Comparison of ENCODE assay signal across 19 cellular contexts in the genomic region with DNA sequence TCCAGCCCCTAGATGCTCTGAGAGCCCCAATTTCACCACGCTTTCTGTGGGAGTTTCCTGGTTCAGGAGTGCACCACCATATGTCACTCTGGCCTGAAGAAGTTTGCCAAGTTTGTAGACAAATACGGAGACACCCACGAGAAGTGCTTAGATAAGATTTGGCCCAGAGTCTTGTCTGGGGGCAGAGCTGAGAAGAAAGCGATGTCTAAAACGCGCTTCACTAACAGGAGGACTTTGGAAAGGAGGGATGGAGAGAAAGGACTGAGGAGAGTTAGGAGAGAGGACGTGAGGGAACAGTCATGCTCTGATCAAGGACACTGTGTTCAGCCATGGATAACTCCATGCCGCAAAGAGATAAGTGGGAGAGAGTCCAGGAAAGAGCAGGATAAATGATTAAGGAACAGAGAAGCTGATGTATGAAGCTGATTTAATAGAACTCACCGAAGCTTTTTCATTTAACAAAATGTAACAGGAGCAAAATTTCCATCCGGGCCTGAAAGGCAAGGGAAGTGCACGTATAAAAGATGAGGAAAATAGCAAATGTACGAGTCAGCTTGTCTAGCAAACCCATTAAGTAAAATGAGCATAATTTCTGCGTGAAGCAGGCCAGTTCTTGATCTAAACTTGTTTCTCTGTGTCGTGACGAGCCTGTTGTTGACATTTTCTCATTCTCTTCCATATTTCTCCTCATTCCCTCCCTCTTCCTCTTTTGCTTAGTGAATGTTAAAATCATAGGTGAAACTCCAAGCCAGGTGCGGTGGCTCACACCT. TPM values are rescaled to one million over a fixed set of nuclear protein-coding genes. Genes with fewer than 3 reads are reported as not detected.
DNase-seq lines count a peak whose midpoint lies in the region; ATAC-seq and TF ChIP-seq lines count a peak whose summit lies in the region.
"Had no signal": no experiment of that assay in that cellular context is flagged by ENCODE, and none has a peak within 500 bp of the region (broad histone marks: within the 10 kb centered on the region; RNA-seq: fewer than 3 reads in every experiment).

No MANE protein-coding gene starts in this region.

- H3K9me3 ChIP-seq in adrenal gland (replicated peaks in 1 of 3) (no peaks in the 10 kb centered on the region), heart left ventricle (peaks cover 0 to 5% (median 0%) of the 10 kb centered on the region in 12 donors), upper lobe of right lung (no peaks in the 10 kb centered on the region)
- H3K9me3 ChIP-seq: neutrophil, sigmoid colon had no signal

- H3K4me3 Mint-ChIP-seq in GM23338 (no peak overlapping the region), Calu3 (ENCODE audit: low read depth, unreplicated experiment) (no peak overlapping the region)
- H3K4me3 Mint-ChIP-seq: dendritic cell treated with granulocyte-macrophage colony-stimulating factor and Interleukin-4, amounts not matched to agents 40 ng/mL and 50 ng/mL, for 4 days; IgD-negative memory B cell had no signal

- no peaks in the 10 kb centered on the region for H4K20me1 ChIP-seq in GM23338 (replicated peaks; ENCODE audit: insufficient read depth)

- H3K4me3 ChIP-seq in GM23338 (no peak overlapping the region), adrenal gland (peak overlapping the region in 1 of 4 donors; percentile 15), heart left ventricle (no peak overlapping the region), upper lobe of right lung (no peak overlapping the region)
- H3K4me3 ChIP-seq: sigmoid colon had no signal

- H3K27ac ChIP-seq in GM23338 (ENCODE audit: low read depth) (no peak overlapping the region), adrenal gland (peak overlapping the region in 1 of 5 donors; percentile 35), heart left ventricle (peak overlapping the region in 7 of 12 donors; percentile 8 to 60 (median 14)), upper lobe of right lung (no peak overlapping the region)
- H3K27ac ChIP-seq: neutrophil, sigmoid colon had no signal

- 41 to 48% (median 44%) methylated on average over 16 of the region's 16 CpGs for WGBS in adrenal gland, 4 donors
- 36 to 45% (median 40%) methylated on average over 16 of the region's 16 CpGs for WGBS in heart left ventricle, 4 donors

- CTCF ChIA-PET in Calu3 (lab: Charles Lee): no interaction called here

- no peak overlapping the region for H3K27ac Mint-ChIP-seq in GM23338
- H3K27ac Mint-ChIP-seq in Calu3 (ENCODE audit: unreplicated experiment): no peak overlapping the region
- H3K27ac Mint-ChIP-seq: dendritic cell treated with granulocyte-macrophage colony-stimulating factor and Interleukin-4, amounts not matched to agents 40 ng/mL and 50 ng/mL, for 4 days; IgD-negative memory B cell had no signal

- H3F3A ChIP-seq in GM23338 (replicated peaks; ENCODE audit: low read depth): no peaks in the 10 kb centered on the region

- DNase-seq in GM23338 (ENCODE audit: low spot score): no peak
- peak in 5 of 7 donors; percentile 28 to 58 (median 37) for DNase-seq in adrenal gland
- no peak for DNase-seq in heart left ventricle
- DNase-seq in occipital lobe (lab: John Stamatoyannopoulos, UW): peak; percentile 24
- no peak for DNase-seq in NK-92 (lab: John Stamatoyannopoulos, UW; ENCODE audit: unreplicated experiment)
- no peak for DNase-seq in glomerular visceral epithelial cell (ENCODE audit: extremely low spot score)
- DNase-seq in Calu3: no peak
- DNase-seq in upper lobe of right lung: no peak
- DNase-seq: activated CD4-positive, alpha-beta T cell treated with anti-CD3 and anti-CD28 coated beads for 4 hours; glutamatergic neuron; NCI-H1930; NCI-H510A treated with DMSO at 0.1 percent for 48 hours; OCI-M1; sigmoid colon; stimulated activated CD4-positive, alpha-beta T cell treated with anti-CD3 and anti-CD28 coated beads, Interleukin-4, amount 100 ng/mL, for 1 hour; T1000 had no signal

- H3K4me1 ChIP-seq in GM23338 (ENCODE audit: insufficient read depth): 0 out of 2 replicates have a peak, but pooled peaks cover 1% of the 10 kb centered on the region
- peaks cover 0 to 5% of the 10 kb centered on the region in 2 donors for H3K4me1 ChIP-seq in adrenal gland (replicated peaks in 1 of 2)
- H3K4me1 ChIP-seq in heart left ventricle: peaks cover 0 to 16% (median 7%) of the 10 kb centered on the region in 12 donors
- no peaks in the 10 kb centered on the region for H3K4me1 ChIP-seq in upper lobe of right lung
- H3K4me1 ChIP-seq: sigmoid colon had no signal

- H3K36me3 Mint-ChIP-seq in GM23338 (ENCODE audit: low read depth): peaks cover 15% of the 10 kb centered on the region
- H3K36me3 Mint-ChIP-seq in Calu3 (ENCODE audit: insufficient read depth, unreplicated experiment): no peaks in the 10 kb centered on the region

- H3K27me3 Mint-ChIP-seq in GM23338 (ENCODE audit: insufficient read depth, low read depth, poor library complexity) (peaks cover 2% of the 10 kb centered on the region), Calu3 (ENCODE audit: unreplicated experiment) (peaks cover 12% of the 10 kb centered on the region)
- H3K27me3 Mint-ChIP-seq: dendritic cell treated with granulocyte-macrophage colony-stimulating factor and Interleukin-4, amounts not matched to agents 40 ng/mL and 50 ng/mL, for 4 days had no signal

- peaks cover 4% of the 10 kb centered on the region; the same call in 1 of the 2 replicates for H3K36me3 ChIP-seq in GM23338 (ENCODE audit: insufficient read depth)
- H3K36me3 ChIP-seq in adrenal gland (replicated peaks in 1 of 2): no peaks in the 10 kb centered on the region
- H3K36me3 ChIP-seq in heart left ventricle: no peaks in the 10 kb centered on the region
- H3K36me3 ChIP-seq in upper lobe of right lung: no peaks in the 10 kb centered on the region
- H3K36me3 ChIP-seq: neutrophil, sigmoid colon had no signal

- ATAC-seq in GM23338 (no peak), heart left ventricle (peak; percentile 79 to 91 (median 86)), upper lobe of right lung (no peak)

- TF ChIP-seq POLR2A in adrenal gland (IDR thresholded peaks at IDR 0.05) (no peak), heart left ventricle (IDR thresholded peaks at IDR 0.05) (no peak)

- 0 out of 2 replicates have a peak overlapping the region, but pooled peaks have one; percentile 56 for H2AFZ ChIP-seq in GM23338

- BruUV-seq in Calu3 (replicated peaks; lab: Mats Ljungman, UMichigan): no TSS peak

- TF ChIP-seq CTCF in GM23338 (conservative IDR thresholded peaks at IDR 0.05; ENCODE audit: low read depth in 2 of 2): no peak
- no peak for TF ChIP-seq CTCF in adrenal gland (IDR thresholded peaks at IDR 0.05)
- TF ChIP-seq CTCF in heart left ventricle (IDR thresholded peaks at IDR 0.05): no peak
- no peak for TF ChIP-seq CTCF in Calu3 (IDR thresholded peaks at IDR 0.05; ENCODE audit: unreplicated experiment)
- TF ChIP-seq CTCF in upper lobe of right lung (IDR thresholded peaks at IDR 0.05): no peak

- H3K4me2 ChIP-seq in GM23338: no peak overlapping the region

- no peaks in the 10 kb centered on the region for H3K27me3 ChIP-seq in GM23338 (ENCODE audit: insufficient read depth)
- H3K27me3 ChIP-seq in adrenal gland: no peaks in the 10 kb centered on the region
- no peaks in the 10 kb centered on the region for H3K27me3 ChIP-seq in heart left ventricle
- no peaks in the 10 kb centered on the region for H3K27me3 ChIP-seq in upper lobe of right lung
- H3K27me3 ChIP-seq: neutrophil, sigmoid colon had no signal

- H3K9me2 ChIP-seq in GM23338 (ENCODE audit: insufficient read depth): 0 out of 2 replicates have a peak, but pooled peaks cover 4% of the 10 kb centered on the region

- intact Hi-C loops in adrenal gland (cut with DNase I): no loop called here
- intact Hi-C loops in heart left ventricle (cut with DNase I): no loop called here
- intact Hi-C loops in Calu3 (cut with micrococcal nuclease; ENCODE audit: unreplicated experiment): no loop called here
- intact Hi-C loops in upper lobe of right lung (cut with DNase I): no loop called here

- peaks cover 31% of the 10 kb centered on the region for H3K9me3 Mint-ChIP-seq in GM23338
- H3K9me3 Mint-ChIP-seq in Calu3 (ENCODE audit: low read depth, unreplicated experiment): peaks cover 2% of the 10 kb centered on the region

- H3K4me1 Mint-ChIP-seq in GM23338: no peaks in the 10 kb centered on the region
- no peaks in the 10 kb centered on the region for H3K4me1 Mint-ChIP-seq in Calu3 (ENCODE audit: low read depth, unreplicated experiment)

- no peaks in the 10 kb centered on the region for H3K79me2 ChIP-seq in GM23338 (replicated peaks; ENCODE audit: insufficient read depth)

TF ChIP-seq in GM23338, 12 proteins besides CTCF, POLR2A, EP300 and RAD21:
- TF ChIP-seq ZNF114 (CRISPR knock-in tag; IDR thresholded peaks at IDR 0.05) (no peak), ETS1 (IDR thresholded peaks at IDR 0.05) (no peak)

RNA-seq across cellular contexts. Expression of gene MAP3K9, which starts 23.4 kb away (rescaled TPM):
- total RNA-seq in GM23338 (2014; rRNA removed; shearing (Covaris generic)): 30.8 and 37.5 TPM in 2 replicates
- polyA plus RNA-seq in GM23338 (2016; fragmentation: Nextera tagmentation; extraction: Ambion mirVana): 5.3 and 5.8 TPM in 2 replicates
- 1 to 10 TPM; 2.2 to 6.7 (median 3.2) TPM for total RNA-seq in adrenal gland
- polyA plus RNA-seq in adrenal gland: 1 to 10 TPM in 2 of 3 donors, under 1 TPM in 1; 0.67 to 2.7 (median 1.3) TPM
- 1 to 10 TPM; 1.2 to 2.8 (median 1.7) TPM for total RNA-seq in heart left ventricle
- 1 to 10 TPM in 1 of 2 donors, under 1 TPM in 1; 0.91 to 3.8 TPM for polyA plus RNA-seq in heart left ventricle
- 19.3 TPM for total RNA-seq in occipital lobe
- 23.3 and 24.3 TPM in 2 replicates for total RNA-seq in Calu3 (2022)
- 12.0 TPM for total RNA-seq in upper lobe of right lung

Comparison
In these comparisons a context has a peak if more than half of its experiments do, and no peak if none do; other contexts are left out.
1. ATAC-seq: peak in heart left ventricle (4 of 4); none in GM23338 (single experiment) and upper lobe of right lung (single experiment).
2. DNase-seq: peak in adrenal gland (5 of 7) and occipital lobe (single experiment); none in GM23338 (single experiment), heart left ventricle (0 of 5), NK-92 (single experiment), glomerular visceral epithelial cell (single experiment), Calu3 (single experiment) and upper lobe of right lung (single experiment).
3. H3K27ac ChIP-seq: peak in heart left ventricle (7 of 12); none in GM23338 (single experiment) and upper lobe of right lung (single experiment).